1 cellular context compared by ENCODE assay signal in the genomic region with DNA sequence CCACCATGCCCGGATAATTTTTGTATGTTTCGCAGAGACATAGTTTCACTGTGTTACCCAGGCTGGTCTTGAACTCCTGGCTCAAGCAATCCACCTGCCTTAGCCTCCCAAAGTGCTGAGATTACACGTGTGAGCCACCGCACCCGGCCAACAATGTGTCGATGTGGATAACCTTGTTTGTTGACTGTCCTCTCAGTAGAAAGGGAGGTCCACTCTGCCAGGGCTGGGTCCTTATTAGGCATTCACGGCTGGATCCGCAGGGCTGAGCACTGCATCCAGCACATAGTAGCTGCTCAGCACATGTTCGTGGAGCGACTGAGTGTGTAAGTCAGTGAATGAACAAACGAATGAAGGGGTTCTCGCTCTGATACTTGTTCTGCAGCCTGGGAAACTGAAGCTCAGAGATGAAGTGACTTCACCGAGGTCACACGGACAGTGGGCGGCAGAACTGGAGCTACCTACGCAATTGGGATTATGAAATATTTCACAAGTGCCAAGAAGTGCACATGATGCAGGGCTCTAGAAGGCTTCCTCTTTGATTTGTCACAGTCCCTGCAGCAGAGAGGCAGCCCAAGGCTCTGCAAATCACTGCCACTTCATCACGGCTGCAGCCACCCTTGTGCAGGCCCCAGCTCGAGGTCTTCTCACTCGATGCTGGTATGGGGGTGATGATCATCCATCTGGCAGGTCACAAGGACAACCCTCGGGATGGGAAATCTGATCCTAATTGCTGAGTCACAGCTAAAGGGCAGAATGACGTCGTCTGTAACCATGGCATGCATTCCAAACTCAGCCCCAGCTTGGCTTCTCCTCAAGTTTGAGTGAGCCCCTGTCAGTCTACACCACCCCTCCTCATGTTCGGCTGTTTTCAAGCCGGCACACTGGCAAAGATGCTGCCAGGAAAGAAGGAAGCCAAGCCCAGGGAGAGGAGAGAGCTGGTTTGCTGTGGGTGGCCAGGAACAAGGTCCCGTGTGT.
TF ChIP-seq lines count a peak whose summit lies in the region.

No MANE protein-coding gene starts in this region.

TF ChIP-seq in HepG2, 621 proteins besides CTCF, POLR2A, EP300 and RAD21 (continued from another document and continues in another):
- TF ChIP-seq, protein P1, sequence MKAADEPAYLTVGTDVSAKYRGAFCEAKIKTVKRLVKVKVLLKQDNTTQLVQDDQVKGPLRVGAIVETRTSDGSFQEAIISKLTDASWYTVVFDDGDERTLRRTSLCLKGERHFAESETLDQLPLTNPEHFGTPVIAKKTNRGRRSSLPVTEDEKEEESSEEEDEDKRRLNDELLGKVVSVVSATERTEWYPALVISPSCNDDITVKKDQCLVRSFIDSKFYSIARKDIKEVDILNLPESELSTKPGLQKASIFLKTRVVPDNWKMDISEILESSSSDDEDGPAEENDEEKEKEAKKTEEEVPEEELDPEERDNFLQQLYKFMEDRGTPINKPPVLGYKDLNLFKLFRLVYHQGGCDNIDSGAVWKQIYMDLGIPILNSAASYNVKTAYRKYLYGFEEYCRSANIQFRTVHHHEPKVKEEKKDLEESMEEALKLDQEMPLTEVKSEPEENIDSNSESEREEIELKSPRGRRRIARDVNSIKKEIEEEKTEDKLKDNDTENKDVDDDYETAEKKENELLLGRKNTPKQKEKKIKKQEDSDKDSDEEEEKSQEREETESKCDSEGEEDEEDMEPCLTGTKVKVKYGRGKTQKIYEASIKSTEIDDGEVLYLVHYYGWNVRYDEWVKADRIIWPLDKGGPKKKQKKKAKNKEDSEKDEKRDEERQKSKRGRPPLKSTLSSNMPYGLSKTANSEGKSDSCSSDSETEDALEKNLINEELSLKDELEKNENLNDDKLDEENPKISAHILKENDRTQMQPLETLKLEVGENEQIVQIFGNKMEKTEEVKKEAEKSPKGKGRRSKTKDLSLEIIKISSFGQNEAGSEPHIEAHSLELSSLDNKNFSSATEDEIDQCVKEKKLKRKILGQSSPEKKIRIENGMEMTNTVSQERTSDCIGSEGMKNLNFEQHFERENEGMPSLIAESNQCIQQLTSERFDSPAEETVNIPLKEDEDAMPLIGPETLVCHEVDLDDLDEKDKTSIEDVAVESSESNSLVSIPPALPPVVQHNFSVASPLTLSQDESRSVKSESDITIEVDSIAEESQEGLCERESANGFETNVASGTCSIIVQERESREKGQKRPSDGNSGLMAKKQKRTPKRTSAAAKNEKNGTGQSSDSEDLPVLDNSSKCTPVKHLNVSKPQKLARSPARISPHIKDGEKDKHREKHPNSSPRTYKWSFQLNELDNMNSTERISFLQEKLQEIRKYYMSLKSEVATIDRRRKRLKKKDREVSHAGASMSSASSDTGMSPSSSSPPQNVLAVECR (CRISPR knock-in tag; IDR thresholded peaks at IDR 0.05; ENCODE audit: borderline replicate concordance), result peak; percentile 37; the same call in 1 of the 2 replicates
- TF ChIP-seq MAFG (CRISPR knock-in tag; IDR thresholded peaks at IDR 0.05), result peak; percentile 75
- no peak for TF ChIP-seq GTF2F1 (IDR thresholded peaks at IDR 0.05; ENCODE audit: low read length)
- no peak for TF ChIP-seq ZNF724P (CRISPR knock-in tag; IDR thresholded peaks at IDR 0.05; ENCODE audit: borderline replicate concordance)
- TF ChIP-seq ZNF343 (CRISPR knock-in tag; IDR thresholded peaks at IDR 0.05), result no peak; the same call in 1 of the 2 replicates
- TF ChIP-seq FOXA1 (IDR thresholded peaks at IDR 0.05), result no peak
- TF ChIP-seq FOXA1 (CRISPR knock-in tag; IDR thresholded peaks at IDR 0.05), result peak; percentile 38; the same call in 1 of the 2 replicates
- TF ChIP-seq, protein P2, sequence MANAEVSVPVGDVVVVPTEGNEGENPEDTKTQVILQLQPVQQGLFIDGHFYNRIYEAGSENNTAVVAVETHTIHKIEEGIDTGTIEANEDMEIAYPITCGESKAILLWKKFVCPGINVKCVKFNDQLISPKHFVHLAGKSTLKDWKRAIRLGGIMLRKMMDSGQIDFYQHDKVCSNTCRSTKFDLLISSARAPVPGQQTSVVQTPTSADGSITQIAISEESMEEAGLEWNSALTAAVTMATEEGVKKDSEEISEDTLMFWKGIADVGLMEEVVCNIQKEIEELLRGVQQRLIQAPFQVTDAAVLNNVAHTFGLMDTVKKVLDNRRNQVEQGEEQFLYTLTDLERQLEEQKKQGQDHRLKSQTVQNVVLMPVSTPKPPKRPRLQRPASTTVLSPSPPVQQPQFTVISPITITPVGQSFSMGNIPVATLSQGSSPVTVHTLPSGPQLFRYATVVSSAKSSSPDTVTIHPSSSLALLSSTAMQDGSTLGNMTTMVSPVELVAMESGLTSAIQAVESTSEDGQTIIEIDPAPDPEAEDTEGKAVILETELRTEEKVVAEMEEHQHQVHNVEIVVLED (CRISPR knock-in tag; IDR thresholded peaks at IDR 0.05; ENCODE audit: borderline replicate concordance), result no peak
- TF ChIP-seq SOX13 (IDR thresholded peaks at IDR 0.05), result no peak
- peak in 1 of 2 experiments; percentile 41; a peak in 1 of 4 replicates for TF ChIP-seq SOX13 (CRISPR knock-in tag; conservative IDR thresholded peaks at IDR 0.05 in 1 of 2, IDR thresholded peaks at IDR 0.05 in 1 of 2)
- TF ChIP-seq, protein P3, sequence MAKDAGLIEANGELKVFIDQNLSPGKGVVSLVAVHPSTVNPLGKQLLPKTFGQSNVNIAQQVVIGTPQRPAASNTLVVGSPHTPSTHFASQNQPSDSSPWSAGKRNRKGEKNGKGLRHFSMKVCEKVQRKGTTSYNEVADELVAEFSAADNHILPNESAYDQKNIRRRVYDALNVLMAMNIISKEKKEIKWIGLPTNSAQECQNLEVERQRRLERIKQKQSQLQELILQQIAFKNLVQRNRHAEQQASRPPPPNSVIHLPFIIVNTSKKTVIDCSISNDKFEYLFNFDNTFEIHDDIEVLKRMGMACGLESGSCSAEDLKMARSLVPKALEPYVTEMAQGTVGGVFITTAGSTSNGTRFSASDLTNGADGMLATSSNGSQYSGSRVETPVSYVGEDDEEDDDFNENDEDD (CRISPR knock-in tag; IDR thresholded peaks at IDR 0.05; ENCODE audit: borderline replicate concordance), result peak; percentile 64
- no peak for TF ChIP-seq ZNF781 (CRISPR knock-in tag; IDR thresholded peaks at IDR 0.05; ENCODE audit: borderline replicate concordance, not compliant biosample characterization)
- TF ChIP-seq SRSF1 (optimal IDR thresholded peaks at IDR 0.05; ENCODE audit: low read depth, low read length), result no peak
- TF ChIP-seq, protein P4, sequence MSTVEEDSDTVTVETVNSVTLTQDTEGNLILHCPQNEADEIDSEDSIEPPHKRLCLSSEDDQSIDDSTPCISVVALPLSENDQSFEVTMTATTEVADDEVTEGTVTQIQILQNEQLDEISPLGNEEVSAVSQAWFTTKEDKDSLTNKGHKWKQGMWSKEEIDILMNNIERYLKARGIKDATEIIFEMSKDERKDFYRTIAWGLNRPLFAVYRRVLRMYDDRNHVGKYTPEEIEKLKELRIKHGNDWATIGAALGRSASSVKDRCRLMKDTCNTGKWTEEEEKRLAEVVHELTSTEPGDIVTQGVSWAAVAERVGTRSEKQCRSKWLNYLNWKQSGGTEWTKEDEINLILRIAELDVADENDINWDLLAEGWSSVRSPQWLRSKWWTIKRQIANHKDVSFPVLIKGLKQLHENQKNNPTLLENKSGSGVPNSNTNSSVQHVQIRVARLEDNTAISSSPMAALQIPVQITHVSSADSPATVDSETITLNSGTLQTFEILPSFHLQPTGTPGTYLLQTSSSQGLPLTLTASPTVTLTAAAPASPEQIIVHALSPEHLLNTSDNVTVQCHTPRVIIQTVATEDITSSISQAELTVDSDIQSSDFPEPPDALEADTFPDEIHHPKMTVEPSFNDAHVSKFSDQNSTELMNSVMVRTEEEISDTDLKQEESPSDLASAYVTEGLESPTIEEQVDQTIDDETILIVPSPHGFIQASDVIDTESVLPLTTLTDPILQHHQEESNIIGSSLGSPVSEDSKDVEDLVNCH (CRISPR knock-in tag; IDR thresholded peaks at IDR 0.05), result no peak
- TF ChIP-seq ZNF564 (CRISPR knock-in tag; IDR thresholded peaks at IDR 0.05), result 0 out of 2 replicates have a peak, but pooled peaks have one; percentile 67
- TF ChIP-seq KDM4B (CRISPR knock-in tag; IDR thresholded peaks at IDR 0.05), result peak; percentile 74; the same call in 1 of the 2 replicates
- TF ChIP-seq SP4 (CRISPR knock-in tag; IDR thresholded peaks at IDR 0.05), result 0 out of 2 replicates have a peak, but pooled peaks have one; percentile 23
- TF ChIP-seq, protein P5, sequence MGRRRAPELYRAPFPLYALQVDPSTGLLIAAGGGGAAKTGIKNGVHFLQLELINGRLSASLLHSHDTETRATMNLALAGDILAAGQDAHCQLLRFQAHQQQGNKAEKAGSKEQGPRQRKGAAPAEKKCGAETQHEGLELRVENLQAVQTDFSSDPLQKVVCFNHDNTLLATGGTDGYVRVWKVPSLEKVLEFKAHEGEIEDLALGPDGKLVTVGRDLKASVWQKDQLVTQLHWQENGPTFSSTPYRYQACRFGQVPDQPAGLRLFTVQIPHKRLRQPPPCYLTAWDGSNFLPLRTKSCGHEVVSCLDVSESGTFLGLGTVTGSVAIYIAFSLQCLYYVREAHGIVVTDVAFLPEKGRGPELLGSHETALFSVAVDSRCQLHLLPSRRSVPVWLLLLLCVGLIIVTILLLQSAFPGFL (CRISPR knock-in tag; IDR thresholded peaks at IDR 0.05), result no peak
- TF ChIP-seq IRX3 (CRISPR knock-in tag; IDR thresholded peaks at IDR 0.05; ENCODE audit: borderline replicate concordance, low read depth), result no peak
- TF ChIP-seq, protein P6, sequence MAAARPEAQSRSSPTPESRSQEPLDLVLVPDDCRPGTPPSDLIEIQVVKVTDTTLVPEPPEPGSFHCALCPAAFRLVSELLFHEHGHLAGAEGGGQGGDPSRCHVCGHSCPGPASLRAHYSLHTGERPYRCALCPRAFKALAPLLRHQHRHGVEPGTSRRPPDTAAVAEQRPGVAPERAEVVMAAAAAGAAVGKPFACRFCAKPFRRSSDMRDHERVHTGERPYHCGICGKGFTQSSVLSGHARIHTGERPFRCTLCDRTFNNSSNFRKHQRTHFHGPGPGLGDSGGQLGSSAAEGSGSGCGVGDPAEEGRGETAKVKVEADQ (CRISPR knock-in tag; IDR thresholded peaks at IDR 0.05; ENCODE audit: borderline replicate concordance), result peak; percentile 44; the same call in 1 of the 2 replicates
- no peak for TF ChIP-seq SP2 (CRISPR knock-in tag; IDR thresholded peaks at IDR 0.05)
- TF ChIP-seq NFIB (CRISPR knock-in tag; IDR thresholded peaks at IDR 0.05; ENCODE audit: borderline replicate concordance), result no peak
- TF ChIP-seq PAF1 (CRISPR knock-in tag; IDR thresholded peaks at IDR 0.05), result no peak
- no peak for TF ChIP-seq ZNF136 (CRISPR knock-in tag; IDR thresholded peaks at IDR 0.05; ENCODE audit: low read depth)
- TF ChIP-seq STAG1 (CRISPR knock-in tag; IDR thresholded peaks at IDR 0.05), result no peak
- 0 out of 2 replicates have a peak, but pooled peaks have one; percentile 14 for TF ChIP-seq ZNF205 (CRISPR knock-in tag; IDR thresholded peaks at IDR 0.05)
- TF ChIP-seq, protein P7, sequence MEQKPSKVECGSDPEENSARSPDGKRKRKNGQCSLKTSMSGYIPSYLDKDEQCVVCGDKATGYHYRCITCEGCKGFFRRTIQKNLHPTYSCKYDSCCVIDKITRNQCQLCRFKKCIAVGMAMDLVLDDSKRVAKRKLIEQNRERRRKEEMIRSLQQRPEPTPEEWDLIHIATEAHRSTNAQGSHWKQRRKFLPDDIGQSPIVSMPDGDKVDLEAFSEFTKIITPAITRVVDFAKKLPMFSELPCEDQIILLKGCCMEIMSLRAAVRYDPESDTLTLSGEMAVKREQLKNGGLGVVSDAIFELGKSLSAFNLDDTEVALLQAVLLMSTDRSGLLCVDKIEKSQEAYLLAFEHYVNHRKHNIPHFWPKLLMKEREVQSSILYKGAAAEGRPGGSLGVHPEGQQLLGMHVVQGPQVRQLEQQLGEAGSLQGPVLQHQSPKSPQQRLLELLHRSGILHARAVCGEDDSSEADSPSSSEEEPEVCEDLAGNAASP (CRISPR knock-in tag; IDR thresholded peaks at IDR 0.05; ENCODE audit: borderline replicate concordance), result peak; percentile 13; the same call in 1 of the 2 replicates
- TF ChIP-seq ZNF790 (CRISPR knock-in tag; IDR thresholded peaks at IDR 0.05; ENCODE audit: borderline replicate concordance), result no peak
- peak; percentile 46; the same call in 1 of the 2 replicates for TF ChIP-seq ZFX (CRISPR knock-in tag; IDR thresholded peaks at IDR 0.05; ENCODE audit: low read depth)
- no peak for TF ChIP-seq EZH2 (conservative IDR thresholded peaks at IDR 0.05; ENCODE audit: low read depth, low read length)
- TF ChIP-seq ZEB1 (IDR thresholded peaks at IDR 0.05; ENCODE audit: insufficient replicate concordance, low read depth), result no peak
- 0 out of 2 replicates have a peak, but pooled peaks have one; percentile 80 for TF ChIP-seq ARID2 (CRISPR knock-in tag; IDR thresholded peaks at IDR 0.05; ENCODE audit: borderline replicate concordance)
- peak; percentile 90; the same call in 1 of the 2 replicates for TF ChIP-seq NFE2L1 (CRISPR knock-in tag; IDR thresholded peaks at IDR 0.05; ENCODE audit: borderline replicate concordance)
- TF ChIP-seq, protein P8, sequence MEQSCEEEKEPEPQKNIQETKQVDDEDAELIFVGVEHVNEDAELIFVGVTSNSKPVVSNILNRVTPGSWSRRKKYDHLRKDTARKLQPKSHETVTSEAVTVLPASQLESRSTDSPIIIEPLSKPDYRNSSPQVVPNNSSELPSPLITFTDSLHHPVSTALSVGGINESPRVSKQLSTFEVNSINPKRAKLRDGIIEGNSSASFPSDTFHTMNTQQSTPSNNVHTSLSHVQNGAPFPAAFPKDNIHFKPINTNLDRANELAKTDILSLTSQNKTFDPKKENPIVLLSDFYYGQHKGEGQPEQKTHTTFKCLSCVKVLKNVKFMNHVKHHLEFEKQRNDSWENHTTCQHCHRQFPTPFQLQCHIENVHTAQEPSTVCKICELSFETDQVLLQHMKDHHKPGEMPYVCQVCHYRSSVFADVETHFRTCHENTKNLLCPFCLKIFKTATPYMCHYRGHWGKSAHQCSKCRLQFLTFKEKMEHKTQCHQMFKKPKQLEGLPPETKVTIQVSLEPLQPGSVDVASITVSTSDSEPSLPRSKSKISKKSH (CRISPR knock-in tag; IDR thresholded peaks at IDR 0.05; ENCODE audit: borderline replicate concordance), result peak; percentile 23; the same call in 1 of the 2 replicates
- no peak; the same call in 1 of the 2 replicates for TF ChIP-seq KAT8 (CRISPR knock-in tag; IDR thresholded peaks at IDR 0.05)
- no peak for TF ChIP-seq SMARCE1 (IDR thresholded peaks at IDR 0.05; ENCODE audit: borderline replicate concordance)
- TF ChIP-seq FOXP1 (IDR thresholded peaks at IDR 0.05), result no peak
- TF ChIP-seq FOXP1 (CRISPR knock-in tag; IDR thresholded peaks at IDR 0.05), result peak; percentile 41; the same call in 1 of the 2 replicates
- TF ChIP-seq ZNF207 (IDR thresholded peaks at IDR 0.05; ENCODE audit: borderline replicate concordance), result no peak
- TF ChIP-seq SRSF4 (IDR thresholded peaks at IDR 0.05; ENCODE audit: low read depth, low read length, poor library complexity, severe bottlenecking), result no peak
- TF ChIP-seq PHF5A (CRISPR knock-in tag; IDR thresholded peaks at IDR 0.05; ENCODE audit: low read depth, unreplicated experiment), result peak; percentile 53
- 0 out of 2 replicates have a peak, but pooled peaks have one; percentile 7 for TF ChIP-seq ZNF143 (CRISPR knock-in tag; IDR thresholded peaks at IDR 0.05)
- TF ChIP-seq ZC3H13 (CRISPR knock-in tag; IDR thresholded peaks at IDR 0.05), result no peak; the same call in 1 of the 2 replicates
- TF ChIP-seq SNAPC2 (CRISPR knock-in tag; IDR thresholded peaks at IDR 0.05), result 0 out of 2 replicates have a peak, but pooled peaks have one; percentile 78
- no peak for TF ChIP-seq ZNF746 (CRISPR knock-in tag; IDR thresholded peaks at IDR 0.05)
- no peak for TF ChIP-seq ZNF234 (CRISPR knock-in tag; conservative IDR thresholded peaks at IDR 0.05)
- TF ChIP-seq ZNF792 (CRISPR knock-in tag; IDR thresholded peaks at IDR 0.05), result peak; percentile 43
- peak; percentile 60 for TF ChIP-seq ZNF883 (CRISPR knock-in tag; IDR thresholded peaks at IDR 0.05; ENCODE audit: not compliant biosample characterization)
- peak; percentile 73; the same call in 1 of the 2 replicates for TF ChIP-seq NKX3-1 (CRISPR knock-in tag; IDR thresholded peaks at IDR 0.05)
- TF ChIP-seq JUN (CRISPR knock-in tag; IDR thresholded peaks at IDR 0.05), result peak; percentile 48; the same call in 1 of the 2 replicates
